In the genomic region with DNA sequence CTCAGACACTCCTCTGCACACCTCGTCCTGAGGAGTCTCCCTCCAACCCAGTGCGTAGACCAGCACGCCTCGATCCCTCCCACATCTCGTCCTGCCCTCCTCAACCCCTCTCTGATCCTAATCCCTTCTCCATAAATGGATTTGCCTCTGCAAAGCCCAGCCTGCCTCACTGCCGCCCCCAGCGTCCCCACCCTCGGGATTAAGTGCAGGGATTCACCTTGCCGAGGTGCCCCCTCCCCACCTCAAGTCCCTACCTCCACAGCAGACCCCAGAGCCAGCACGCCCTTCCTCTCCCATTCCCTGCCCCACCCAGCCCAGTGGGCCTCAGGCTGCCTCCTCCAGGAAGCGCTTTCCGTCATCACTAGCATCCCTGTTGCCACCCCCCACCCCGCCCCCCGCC, we compare ENCODE assay signal across 8 cellular contexts. TPM values are rescaled to one million over a fixed set of nuclear protein-coding genes. Genes with fewer than 3 reads are reported as not detected.
DNase-seq lines count a peak whose midpoint lies in the region; ATAC-seq, FAIRE-seq and TF ChIP-seq lines count a peak whose summit lies in the region.
"Had no signal": no experiment of that assay in that cellular context is flagged by ENCODE, and none has a peak within 500 bp of the region (broad histone marks: within the 10 kb centered on the region; RNA-seq: fewer than 3 reads in every experiment).

No MANE protein-coding gene starts in this region.

- TF ChIP-seq CTCF in suprapubic skin (IDR thresholded peaks at IDR 0.05) = no peak

- H3K4me3 Mint-ChIP-seq in activated T-cell treated with anti-CD3 and anti-CD28 coated beads, Interleukin-2, amount 50 U/mL, for 4 hours = peak overlapping the region; percentile 44

- H3K27ac ChIP-seq in duodenal mucosa (ENCODE audit: low read depth, low read length) (peak overlapping the region; percentile 62), suprapubic skin (peak overlapping the region; percentile 26)

- H3K4me1 ChIP-seq in duodenal mucosa (ENCODE audit: control insufficient read depth in 1 of 2, insufficient read depth in 2 of 2, low read length in 2 of 2) (peaks cover 61 to 63% of the 10 kb centered on the region in 2 donors), suprapubic skin (peaks cover 85% of the 10 kb centered on the region)

- peak overlapping the region; percentile 13 to 81 for H3K4me3 ChIP-seq in duodenal mucosa (ENCODE audit: low read depth in 1 of 2, low read length in 2 of 2)
- H3K4me3 ChIP-seq in suprapubic skin = no peak overlapping the region
- H3K4me3 ChIP-seq: right atrium auricular region had no signal

- no peaks in the 10 kb centered on the region for H3K36me3 ChIP-seq in duodenal mucosa (ENCODE audit: control insufficient read depth in 1 of 2, insufficient read depth in 2 of 2, low read length in 2 of 2)
- H3K36me3 ChIP-seq in suprapubic skin = no peaks in the 10 kb centered on the region
- H3K36me3 ChIP-seq: right atrium auricular region had no signal

- peak overlapping the region; percentile 45 to 97 for H3K9ac ChIP-seq in duodenal mucosa (ENCODE audit: low read depth in 1 of 2, low read length in 2 of 2)

- 39% methylated on average over 12 of the region's 14 CpGs for WGBS in suprapubic skin

- H3K27me3 ChIP-seq in duodenal mucosa (ENCODE audit: control insufficient read depth in 1 of 2, insufficient read depth in 2 of 2, low read length in 2 of 2) (no peaks in the 10 kb centered on the region), suprapubic skin (no peaks in the 10 kb centered on the region)
- H3K27me3 ChIP-seq: right atrium auricular region had no signal

- no peaks in the 10 kb centered on the region for H3K27me3 Mint-ChIP-seq in activated T-cell treated with anti-CD3 and anti-CD28 coated beads, Interleukin-2, amount 50 U/mL, for 4 hours (ENCODE audit: low read depth)

- no peaks in the 10 kb centered on the region for H3K36me3 Mint-ChIP-seq in activated T-cell treated with anti-CD3 and anti-CD28 coated beads, Interleukin-2, amount 50 U/mL, for 4 hours (ENCODE audit: insufficient read depth)

- H3K9me3 ChIP-seq in duodenal mucosa (ENCODE audit: control insufficient read depth in 1 of 2, low read length in 2 of 2) (no peaks in the 10 kb centered on the region), suprapubic skin (no peaks in the 10 kb centered on the region)
- H3K9me3 ChIP-seq: right atrium auricular region had no signal

- TF ChIP-seq POLR2A in suprapubic skin (IDR thresholded peaks at IDR 0.05) = no peak

- no peaks in the 10 kb centered on the region for H3K9me3 Mint-ChIP-seq in activated T-cell treated with anti-CD3 and anti-CD28 coated beads, Interleukin-2, amount 50 U/mL, for 4 hours

- no peak for TF ChIP-seq EP300 in suprapubic skin (IDR thresholded peaks at IDR 0.05)

- no peak for ATAC-seq in activated T-cell treated with anti-CD3 and anti-CD28 coated beads, Interleukin-2, amount 50 U/mL, for 4 hours
- ATAC-seq in GM18517 (IDR thresholded peaks at IDR 0.05; ENCODE audit: unreplicated experiment) = no peak

- no peak for FAIRE-seq in HTR-8/SVneo (lab: Jason Lieb, UNC)
- FAIRE-seq: TTC549 had no signal

- H3K4me1 Mint-ChIP-seq in activated T-cell treated with anti-CD3 and anti-CD28 coated beads, Interleukin-2, amount 50 U/mL, for 4 hours (ENCODE audit: low read depth) = peaks cover 52% of the 10 kb centered on the region

- DNase-seq in activated T-cell treated with anti-CD3 and anti-CD28 coated beads, Interleukin-2, amount 50 U/mL, for 4 hours = no peak
- no peak for DNase-seq in activated T-cell treated with anti-CD3 and anti-CD28 coated beads for 4 hours
- no peak for DNase-seq in suprapubic skin (ENCODE audit: low spot score in 2 of 2)
- DNase-seq in HTR-8/SVneo (ENCODE audit: insufficient read length, low spot score) = no peak

RNA-seq across cellular contexts. Expression of a gene that starts 4.1 kb away (rescaled TPM):
- total RNA-seq in activated T-cell treated with anti-CD3 and anti-CD28 coated beads, Interleukin-2, amount 50 U/mL, for 4 hours = 10 to 100 TPM; 64.0 to 71.0 (median 69.1) TPM
- total RNA-seq in suprapubic skin = 10 to 100 TPM; 12.1 to 30.8 (median 20.9) TPM

RNA-seq across cellular contexts. Expression of a gene that starts 11.0 kb away (rescaled TPM):
- total RNA-seq in activated T-cell treated with anti-CD3 and anti-CD28 coated beads, Interleukin-2, amount 50 U/mL, for 4 hours = 10 to 100 TPM; 91.5 to 95.0 (median 94.4) TPM
- 10 to 100 TPM; 31.8 to 63.1 (median 38.3) TPM for total RNA-seq in suprapubic skin

RNA-seq across cellular contexts. Expression of a gene that starts 26.0 kb away (rescaled TPM):
- 100 to 1,000 TPM; 109 to 135 (median 117) TPM for total RNA-seq in activated T-cell treated with anti-CD3 and anti-CD28 coated beads, Interleukin-2, amount 50 U/mL, for 4 hours
- total RNA-seq in suprapubic skin = 100 to 1,000 TPM in 3 of 4 donors, 10 to 100 TPM in 1; 82.3 to 120 (median 110) TPM

RNA-seq across cellular contexts. Expression of a gene that starts 45.9 kb away (rescaled TPM):
- total RNA-seq in activated T-cell treated with anti-CD3 and anti-CD28 coated beads, Interleukin-2, amount 50 U/mL, for 4 hours = 1 to 10 TPM; 7.3 to 7.8 (median 7.7) TPM
- 10 to 100 TPM; 13.4 to 26.7 (median 22.3) TPM for total RNA-seq in suprapubic skin

RNA-seq across cellular contexts. Expression of a gene that starts 45.9 kb away (rescaled TPM):
- total RNA-seq in activated T-cell treated with anti-CD3 and anti-CD28 coated beads, Interleukin-2, amount 50 U/mL, for 4 hours = 10 to 100 TPM; 37.2 to 40.3 (median 39.4) TPM
- 100 to 1,000 TPM in 2 of 4 donors, 10 to 100 TPM in 2; 68.1 to 119 (median 103) TPM for total RNA-seq in suprapubic skin
